1 cellular context compared by ENCODE assay signal in the genomic region with DNA sequence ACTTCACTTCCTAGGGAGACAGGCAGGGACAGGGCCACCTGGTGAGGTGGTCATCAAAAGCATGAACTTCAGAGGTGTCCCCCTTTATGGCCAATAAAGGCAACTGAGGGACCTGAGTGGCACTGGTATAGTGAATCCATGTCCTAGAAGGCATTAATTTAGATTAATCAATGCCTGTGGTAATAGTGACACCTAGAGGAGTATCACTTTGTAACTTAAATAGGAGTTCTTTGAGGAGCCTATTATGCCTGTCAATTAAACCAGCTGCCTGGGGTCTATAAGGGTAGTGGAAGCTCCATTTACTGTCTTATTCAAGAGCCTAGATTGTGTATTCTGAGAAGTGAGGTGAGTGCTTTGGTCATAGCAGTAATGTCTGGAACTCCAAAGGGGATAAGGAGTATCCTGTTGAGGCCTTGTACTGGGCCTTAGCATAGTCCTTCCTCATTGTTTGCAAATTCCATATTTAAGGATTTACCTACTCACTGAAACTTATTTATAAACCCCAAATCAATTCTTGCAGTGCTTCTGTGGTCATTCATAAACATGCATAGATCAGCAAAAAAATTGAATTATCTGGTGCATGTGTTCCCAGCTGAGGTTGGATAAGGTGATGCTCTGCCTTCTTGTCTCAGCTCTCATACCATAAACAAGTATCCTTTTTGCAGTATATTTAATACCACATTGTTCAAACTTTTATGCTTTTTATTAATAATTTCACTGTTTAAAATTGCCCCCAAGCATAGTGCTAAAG.
TF ChIP-seq lines count a peak whose summit lies in the region.

No MANE protein-coding gene starts in this region.

TF ChIP-seq in H1, 55 proteins besides CTCF, POLR2A, EP300 and RAD21:
- TF ChIP-seq RNF2 (IDR thresholded peaks at IDR 0.05; ENCODE audit: borderline replicate concordance, low read depth, low read length, missing control alignments, poor library complexity, severe bottlenecking): no peak
- TF ChIP-seq BRCA1 (IDR thresholded peaks at IDR 0.05; ENCODE audit: low read depth, low read length): no peak
- TF ChIP-seq SP4 (IDR thresholded peaks at IDR 0.05; ENCODE audit: low read length): no peak
- TF ChIP-seq KDM4A (IDR thresholded peaks at IDR 0.05; ENCODE audit: low read depth, low read length, severe bottlenecking): no peak
- TF ChIP-seq TCF12 (IDR thresholded peaks at IDR 0.05; ENCODE audit: low read depth, low read length): no peak
- TF ChIP-seq GTF2F1 (IDR thresholded peaks at IDR 0.05; ENCODE audit: borderline replicate concordance, low read depth, low read length): no peak
- TF ChIP-seq SRF (IDR thresholded peaks at IDR 0.05; ENCODE audit: low read depth, low read length): no peak
- no peak for TF ChIP-seq POLR2AphosphoS5 (IDR thresholded peaks at IDR 0.05; ENCODE audit: low read depth, low read length)
- TF ChIP-seq, protein P1, sequence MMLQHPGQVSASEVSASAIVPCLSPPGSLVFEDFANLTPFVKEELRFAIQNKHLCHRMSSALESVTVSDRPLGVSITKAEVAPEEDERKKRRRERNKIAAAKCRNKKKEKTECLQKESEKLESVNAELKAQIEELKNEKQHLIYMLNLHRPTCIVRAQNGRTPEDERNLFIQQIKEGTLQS (IDR thresholded peaks at IDR 0.05; ENCODE audit: insufficient read depth, low read depth, low read length): no peak
- no peak for TF ChIP-seq SIN3A (conservative IDR thresholded peaks at IDR 0.05 in 1 of 2, IDR thresholded peaks at IDR 0.05 in 1 of 2; ENCODE audit: low read depth in 1 of 2, low read length in 2 of 2)
- TF ChIP-seq GABPA (IDR thresholded peaks at IDR 0.05; ENCODE audit: borderline replicate concordance, insufficient read depth, low read length): no peak
- TF ChIP-seq TAF7 (optimal IDR thresholded peaks at IDR 0.05; ENCODE audit: borderline replicate concordance, low read depth, low read length): no peak
- TF ChIP-seq BCL11A (IDR thresholded peaks at IDR 0.05; ENCODE audit: low read depth in 2 of 2, low read length in 2 of 2): no peak
- no peak for TF ChIP-seq ASH2L (IDR thresholded peaks at IDR 0.05; ENCODE audit: low read length)
- no peak for TF ChIP-seq EGR1 (IDR thresholded peaks at IDR 0.05; ENCODE audit: borderline replicate concordance, low read depth, low read length)
- no peak for TF ChIP-seq SIRT6 (IDR thresholded peaks at IDR 0.05; ENCODE audit: low read length)
- no peak for TF ChIP-seq MAFK (IDR thresholded peaks at IDR 0.05; ENCODE audit: low read depth, low read length)
- TF ChIP-seq TEAD4 (IDR thresholded peaks at IDR 0.05; ENCODE audit: low read depth, low read length): no peak
